In the genomic region with DNA sequence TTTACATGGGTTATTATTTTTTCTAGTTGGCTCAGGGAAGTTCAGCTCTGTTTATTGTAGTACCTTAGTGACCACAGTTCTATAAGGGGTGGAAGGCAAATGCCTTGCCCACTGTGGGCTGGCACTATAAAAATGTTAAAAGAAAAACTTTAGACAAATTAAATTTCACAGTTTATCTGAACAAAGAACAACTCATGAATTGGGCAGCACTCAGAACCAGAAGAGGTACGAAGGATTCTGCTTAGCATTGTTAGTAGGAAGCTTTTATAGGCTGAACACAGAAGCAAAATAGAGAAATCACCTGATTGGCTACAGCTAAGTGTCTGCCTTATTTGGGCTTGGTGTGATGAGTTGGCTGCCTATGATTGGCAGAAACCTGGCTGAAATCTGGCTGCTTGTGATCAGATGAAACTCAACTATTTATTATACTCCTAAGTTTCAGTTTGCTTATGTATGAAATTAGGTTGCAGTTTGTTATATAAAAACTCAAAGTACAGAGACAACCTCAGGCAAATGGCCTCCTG, we compare ENCODE assay signal across 32 cellular contexts. TPM values are rescaled to one million over a fixed set of nuclear protein-coding genes. Genes with fewer than 3 reads are reported as not detected.
"Had no signal": no experiment of that assay in that cellular context is flagged by ENCODE, and none has a peak within 500 bp of the region (broad histone marks: within the 10 kb centered on the region; RNA-seq: fewer than 3 reads in every experiment).

No MANE protein-coding gene starts in this region.

- ATAC-seq: esophagus mucosa, gastrocnemius medialis, heart right ventricle, left cardiac atrium, left lung, left ventricle myocardium superior, lower lobe of right lung, mucosa of descending colon had no signal

- FAIRE-seq: colon, islet of Langerhans, keratinocyte had no signal

- H3K4me1 ChIP-seq: gastrocnemius medialis, heart right ventricle, left lung, lower lobe of right lung had no signal

- H3K9me3 ChIP-seq: gastrocnemius medialis, lower lobe of right lung had no signal

- DNase-seq: dermis blood vessel endothelial cell; dorsolateral prefrontal cortex; effector CD4-positive, alpha-beta T cell; effector memory CD4-positive, alpha-beta T cell; erythroblast; esophagus squamous epithelium; foreskin fibroblast; foreskin melanocyte; gastrocnemius medialis; glutamatergic neuron; head of caudate nucleus; heart right ventricle; hippocampal formation; left cardiac atrium; left lung; left ventricle myocardium superior; lower lobe of right lung; mesenchymal stem cell; mucosa of descending colon; naive B cell had no signal

- H3K36me3 ChIP-seq: esophagus squamous epithelium, gastrocnemius medialis, heart right ventricle, left lung, lower lobe of right lung had no signal

- H3K27me3 ChIP-seq: gastrocnemius medialis, left lung had no signal

- H3K4me3 ChIP-seq: coronary artery, dorsolateral prefrontal cortex, esophagus squamous epithelium, gastrocnemius medialis, heart right ventricle, left lung, lower lobe of right lung, mucosa of descending colon had no signal

- H3K27ac ChIP-seq: coronary artery, dorsolateral prefrontal cortex, epithelial cell of prostate, esophagus squamous epithelium, gastrocnemius medialis, heart right ventricle, left lung, lower lobe of right lung had no signal

RNA-seq across cellular contexts. Expression of a gene that starts 45.0 kb away (rescaled TPM):
- total RNA-seq: dermis blood vessel endothelial cell, esophagus mucosa, esophagus squamous epithelium, gastrocnemius medialis, glomerular endothelial cell, heart right ventricle, kidney epithelial cell, left cardiac atrium, left ventricle myocardium superior, lower leg skin, lung microvascular endothelial cell, mesenteric fat pad, mucosa of descending colon, myocyte had no signal
- polyA plus RNA-seq: heart right ventricle, keratinocyte had no signal
